17 cellular contexts compared by ENCODE assay signal in the genomic region with DNA sequence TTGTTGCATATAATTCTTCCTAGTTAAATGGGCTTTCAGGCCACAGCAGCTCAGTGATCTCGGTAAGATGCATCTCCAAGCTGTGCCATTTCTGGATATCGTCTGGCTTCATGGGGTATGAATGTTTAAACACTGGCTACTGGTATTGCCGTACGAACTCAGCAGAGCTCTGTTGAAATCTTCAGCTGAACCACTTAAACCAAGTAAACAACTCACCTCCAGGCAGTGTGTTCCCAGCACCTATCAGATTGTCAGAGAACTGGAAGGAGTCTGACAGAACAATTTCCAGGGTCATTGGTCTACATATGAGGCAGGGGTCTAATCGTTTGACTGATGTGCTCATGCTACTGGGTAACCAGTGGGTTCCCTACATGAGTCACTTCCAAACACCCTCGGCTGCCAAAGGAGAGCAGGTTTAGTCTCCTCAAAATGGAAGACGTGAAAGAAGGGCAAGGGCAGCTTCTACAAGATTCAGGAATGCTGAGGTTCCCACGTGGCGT.
DNase-seq lines count a peak whose midpoint lies in the region; ATAC-seq and TF ChIP-seq lines count a peak whose summit lies in the region.
"Had no signal": no experiment of that assay in that cellular context is flagged by ENCODE, and none has a peak within 500 bp of the region (broad histone marks: within the 10 kb centered on the region; RNA-seq: fewer than 3 reads in every experiment).

No MANE protein-coding gene starts in this region.

- peaks cover 6% of the 10 kb centered on the region for H3K9me3 Mint-ChIP-seq in activated T-helper 17 cell treated with anti-CD3 and anti-CD28 coated beads, Interleukin-2, amount 50 U/mL, for 72 hours
- peaks cover 9% of the 10 kb centered on the region for H3K9me3 Mint-ChIP-seq in activated CD8-positive, alpha-beta T cell treated with anti-CD3 and anti-CD28 coated beads, Interleukin-2, amount 10 ng/mL, durations not matched to agents 7 days and 5 days (ENCODE audit: insufficient read depth)

- H3K27me3 Mint-ChIP-seq in activated T-helper 17 cell treated with anti-CD3 and anti-CD28 coated beads, Interleukin-2, amount 50 U/mL, for 72 hours = peaks cover 18% of the 10 kb centered on the region
- peaks cover 21% of the 10 kb centered on the region for H3K27me3 Mint-ChIP-seq in activated CD8-positive, alpha-beta T cell treated with anti-CD3 and anti-CD28 coated beads, Interleukin-2, amount 10 ng/mL, durations not matched to agents 7 days and 5 days (ENCODE audit: low read depth)

- H3K4me3 ChIP-seq in lower lobe of right lung (no peak overlapping the region), upper lobe of left lung (no peak overlapping the region)
- H3K4me3 ChIP-seq: A549 had no signal

- no peak for TF ChIP-seq EP300 in upper lobe of left lung (IDR thresholded peaks at IDR 0.05)

- DNase-seq in NCI-H82 (lab: John Stamatoyannopoulos, UW) (peak; percentile 1), NCI-H82 treated with DMSO at 0.1 percent for 48 hours (lab: John Stamatoyannopoulos, UW; ENCODE audit: unreplicated experiment) (no peak), lower lobe of right lung (no peak), upper lobe of left lung (peak in 1 of 2 donors; percentile 27), epidermal melanocyte (ENCODE audit: insufficient read length, low spot score) (no peak), foreskin keratinocyte (no peak)
- DNase-seq in activated CD8-positive, alpha-beta T cell treated with anti-CD3 and anti-CD28 coated beads, Interleukin-2, amount 10 ng/mL, durations not matched to agents 7 days and 5 days = no peak
- DNase-seq: Caco-2; CD4-positive, alpha-beta T cell; GOT3; H7 had no signal

- H3K36me3 ChIP-seq in lower lobe of right lung (no peaks in the 10 kb centered on the region), upper lobe of left lung (no peaks in the 10 kb centered on the region)

- no peak overlapping the region for H3K27ac Mint-ChIP-seq in activated T-helper 17 cell treated with anti-CD3 and anti-CD28 coated beads, Interleukin-2, amount 50 U/mL, for 72 hours
- no peak overlapping the region for H3K27ac Mint-ChIP-seq in activated CD8-positive, alpha-beta T cell treated with anti-CD3 and anti-CD28 coated beads, Interleukin-2, amount 10 ng/mL, durations not matched to agents 7 days and 5 days
- H3K27ac Mint-ChIP-seq: CD4-positive, alpha-beta T cell; HFFc6 had no signal

- H3K27ac ChIP-seq in lower lobe of right lung = no peak overlapping the region
- H3K27ac ChIP-seq in upper lobe of left lung = no peak overlapping the region
- no peak overlapping the region for H3K27ac ChIP-seq in foreskin keratinocyte
- H3K27ac ChIP-seq: 22Rv1, C4-2B, HL-60 had no signal

- WGBS in upper lobe of left lung, 2 donors = 66 to 80% methylated on average over 8 to 9 of the region's 9 CpGs

- H3K4me1 ChIP-seq in lower lobe of right lung (peaks cover 12% of the 10 kb centered on the region), upper lobe of left lung (peaks cover 3 to 11% (median 7%) of the 10 kb centered on the region in 4 donors), foreskin keratinocyte (no peaks in the 10 kb centered on the region)

- POLR2A ChIA-PET in activated CD8-positive, alpha-beta T cell treated with anti-CD3 and anti-CD28 coated beads, Interleukin-2, amount 10 ng/mL, durations not matched to agents 7 days and 5 days (lab: Charles Lee) = no interaction called here

- no peak for TF ChIP-seq POLR2A in upper lobe of left lung (IDR thresholded peaks at IDR 0.05)

- H3K4me3 Mint-ChIP-seq in activated T-helper 17 cell treated with anti-CD3 and anti-CD28 coated beads, Interleukin-2, amount 50 U/mL, for 72 hours = no peak overlapping the region
- no peak overlapping the region for H3K4me3 Mint-ChIP-seq in activated CD8-positive, alpha-beta T cell treated with anti-CD3 and anti-CD28 coated beads, Interleukin-2, amount 10 ng/mL, durations not matched to agents 7 days and 5 days
- H3K4me3 Mint-ChIP-seq: CD4-positive, alpha-beta T cell had no signal

- TF ChIP-seq CTCF in lower lobe of right lung (IDR thresholded peaks at IDR 0.05) = no peak
- TF ChIP-seq CTCF in upper lobe of left lung (IDR thresholded peaks at IDR 0.05) = no peak
- no peak for TF ChIP-seq CTCF in foreskin keratinocyte (conservative IDR thresholded peaks at IDR 0.05)

- H3K9me3 ChIP-seq in lower lobe of right lung (peaks cover 15% of the 10 kb centered on the region), upper lobe of left lung (peaks cover 0 to 8% (median 3%) of the 10 kb centered on the region in 4 donors)

- CTCF ChIA-PET in activated CD8-positive, alpha-beta T cell treated with anti-CD3 and anti-CD28 coated beads, Interleukin-2, amount 10 ng/mL, durations not matched to agents 7 days and 5 days (lab: Charles Lee) = interaction anchor here (0.6 to 2.4 kb wide), 9 partner anchors 54 to 279 kb away, joined by 3 to 17 read pairs (median 4); a partner anchor contains a TSS

- intact Hi-C loops in lower lobe of right lung (cut with DNase I) = no loop called here

- no peaks in the 10 kb centered on the region for H3K27me3 ChIP-seq in lower lobe of right lung (ENCODE audit: low read depth)
- H3K27me3 ChIP-seq in upper lobe of left lung = no peaks in the 10 kb centered on the region
- no peaks in the 10 kb centered on the region for H3K27me3 ChIP-seq in foreskin keratinocyte

- H3K4me1 Mint-ChIP-seq in activated T-helper 17 cell treated with anti-CD3 and anti-CD28 coated beads, Interleukin-2, amount 50 U/mL, for 72 hours = peaks cover 8% of the 10 kb centered on the region
- H3K4me1 Mint-ChIP-seq in activated CD8-positive, alpha-beta T cell treated with anti-CD3 and anti-CD28 coated beads, Interleukin-2, amount 10 ng/mL, durations not matched to agents 7 days and 5 days (ENCODE audit: low read depth) = peaks cover 5% of the 10 kb centered on the region

- peak; percentile 38 for ATAC-seq in activated T-helper 17 cell treated with anti-CD3 and anti-CD28 coated beads, Interleukin-2, amount 50 U/mL, for 72 hours (replicated peaks)
- ATAC-seq in lower lobe of right lung (peak; percentile 85 to 93), upper lobe of left lung (ENCODE audit: low FRiP score in 2 of 2) (peak; percentile 28 to 84), foreskin keratinocyte (no peak)
- no peak for ATAC-seq in activated CD8-positive, alpha-beta T cell treated with anti-CD3 and anti-CD28 coated beads, Interleukin-2, amount 10 ng/mL, durations not matched to agents 7 days and 5 days

- H3K36me3 Mint-ChIP-seq in activated T-helper 17 cell treated with anti-CD3 and anti-CD28 coated beads, Interleukin-2, amount 50 U/mL, for 72 hours (ENCODE audit: low read depth) = no peaks in the 10 kb centered on the region
- peaks cover 3% of the 10 kb centered on the region for H3K36me3 Mint-ChIP-seq in activated CD8-positive, alpha-beta T cell treated with anti-CD3 and anti-CD28 coated beads, Interleukin-2, amount 10 ng/mL, durations not matched to agents 7 days and 5 days (ENCODE audit: low read depth)

Comparison
In these comparisons a context has a peak if more than half of its experiments do, and no peak if none do; other contexts are left out.
1. ATAC-seq: peak in activated T-helper 17 cell treated with anti-CD3 and anti-CD28 coated beads, Interleukin-2, amount 50 U/mL, for 72 hours (single experiment), lower lobe of right lung (2 of 2) and upper lobe of left lung (2 of 2); none in activated CD8-positive, alpha-beta T cell treated with anti-CD3 and anti-CD28 coated beads, Interleukin-2, amount 10 ng/mL, durations not matched to agents 7 days and 5 days (single experiment) and foreskin keratinocyte (single experiment).